In the genomic region with DNA sequence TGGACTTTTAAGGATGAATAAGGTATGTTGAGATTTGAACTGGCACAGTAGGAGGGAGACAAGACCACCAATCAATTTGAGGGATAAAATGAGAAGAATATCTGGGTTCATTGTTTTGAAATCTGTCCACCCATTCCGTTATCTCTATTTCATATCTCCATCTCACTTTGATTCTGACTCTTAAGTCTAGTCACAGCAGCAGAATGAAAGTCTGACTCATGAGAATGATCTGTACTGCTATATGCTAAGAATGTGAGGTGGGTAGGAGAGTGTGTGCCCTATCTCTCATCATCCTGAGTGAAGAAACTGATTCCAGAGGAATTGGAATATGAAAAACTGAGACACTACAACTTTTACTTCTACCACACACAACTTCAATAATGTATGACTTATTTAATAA, we compare ENCODE assay signal across 21 cellular contexts.
A peak's percentile ranks its signal among the peaks of the same experiment; 100 is the strongest.
DNase-seq lines count a peak whose midpoint lies in the region; ATAC-seq, FAIRE-seq and TF ChIP-seq lines count a peak whose summit lies in the region.
"Had no signal": no experiment of that assay in that cellular context is flagged by ENCODE, and none has a peak within 500 bp of the region (broad histone marks: within the 10 kb centered on the region; RNA-seq: fewer than 3 reads in every experiment).

No MANE protein-coding gene starts in this region.

- H3K9ac ChIP-seq in GM23248 (no peak overlapping the region), PC-3 (ENCODE audit: low read length) (no peak overlapping the region), endothelial cell of umbilical vein (replicated peaks; ENCODE audit: extremely low read depth, insufficient read depth, low read length) (no peak overlapping the region)

- ATAC-seq in PC-3 (peak; percentile 46), HG02571 (IDR thresholded peaks at IDR 0.05; ENCODE audit: unreplicated experiment) (no peak)
- ATAC-seq: activated naive CD8-positive, alpha-beta T cell treated with anti-CD3 and anti-CD28 coated beads, Interleukin-2, amount 50 U/mL, for 24 hours; heart right ventricle; mucosa of descending colon; sciatic nerve had no signal

- in situ Hi-C loops in GM23248 (cut with MboI), result no loop called here

- POLR2A ChIA-PET in PC-3 (lab: Charles Lee; ENCODE audit: unreplicated experiment) (no interaction called here), endothelial cell of umbilical vein (lab: Charles Lee) (no interaction called here)

- H3K27ac ChIP-seq in GM23248 (no peak overlapping the region), PC-3 (ENCODE audit: low read length) (peak overlapping the region; percentile 37; the same call in 1 of the 2 replicates), endothelial cell of umbilical vein (ENCODE audit: insufficient read depth, low read depth, low read length) (no peak overlapping the region)
- H3K27ac ChIP-seq: heart right ventricle, Peyer's patch, SK-N-MC had no signal

- no peaks in the 10 kb centered on the region for H4K20me1 ChIP-seq in GM23248 (ENCODE audit: insufficient read depth)
- H4K20me1 ChIP-seq in PC-3 (ENCODE audit: low read length), result no peaks in the 10 kb centered on the region
- H4K20me1 ChIP-seq in endothelial cell of umbilical vein (replicated peaks; ENCODE audit: control insufficient read depth, extremely low read depth, insufficient read depth, low read length), result no peaks in the 10 kb centered on the region

- H3K9me3 ChIP-seq in GM23248 (ENCODE audit: low read depth) (no peaks in the 10 kb centered on the region), PC-3 (ENCODE audit: low read length) (no peaks in the 10 kb centered on the region), endothelial cell of umbilical vein (replicated peaks; ENCODE audit: control insufficient read depth, insufficient read depth, low read length) (no peaks in the 10 kb centered on the region)
- H3K9me3 ChIP-seq: mucosa of descending colon, Peyer's patch had no signal

- H3K4me3 ChIP-seq in GM23248, result no peak overlapping the region
- no peak overlapping the region for H3K4me3 ChIP-seq in PC-3 (ENCODE audit: low read length)
- H3K4me3 ChIP-seq in endothelial cell of umbilical vein (replicated peaks in 1 of 3; ENCODE audit: insufficient read depth in 1 of 3, low read depth in 1 of 3, low read length in 3 of 3), result no peak overlapping the region
- H3K4me3 ChIP-seq: heart right ventricle, mucosa of descending colon, Peyer's patch, SK-N-MC had no signal

- no peaks in the 10 kb centered on the region for H3K36me3 ChIP-seq in GM23248 (ENCODE audit: low read depth)
- H3K36me3 ChIP-seq in PC-3 (ENCODE audit: low read depth, low read length), result no peaks in the 10 kb centered on the region
- H3K36me3 ChIP-seq in endothelial cell of umbilical vein (ENCODE audit: control insufficient read depth in 2 of 2, extremely low read depth in 1 of 2, insufficient read depth in 2 of 2, low read length in 2 of 2), result no peaks in the 10 kb centered on the region
- H3K36me3 ChIP-seq: heart right ventricle, Peyer's patch had no signal

- intact Hi-C loops in PC-3 (cut with micrococcal nuclease) (no loop called here), endothelial cell of umbilical vein (cut with micrococcal nuclease) (no loop called here)

- 41 to 49% methylated on average over 1 of the region's 1 CpG for WGBS in GM23248 (ENCODE audit: low coverage in 1 of 2, low lambda C conversion rate in 2 of 2, missing lambda C conversion rate in 2 of 2), 2 experiments

- H2AFZ ChIP-seq in GM23248 (no peak overlapping the region), PC-3 (ENCODE audit: low read length) (no peak overlapping the region), endothelial cell of umbilical vein (ENCODE audit: low read depth, low read length) (no peak overlapping the region)

- H3F3A ChIP-seq in GM23248 (ENCODE audit: insufficient read depth) (peaks cover 13% of the 10 kb centered on the region), PC-3 (ENCODE audit: low read length, unreplicated experiment) (no peaks in the 10 kb centered on the region)

- peak; percentile 57 for DNase-seq in GM23248
- peak; percentile 48 for DNase-seq in PC-3
- DNase-seq in endothelial cell of umbilical vein (ENCODE audit: low read depth, low spot score), result no peak
- peak; percentile 55 for DNase-seq in non-pigmented ciliary epithelial cell (ENCODE audit: low read depth)
- DNase-seq in NCI-H510A treated with DMSO at 0.1 percent for 48 hours (lab: John Stamatoyannopoulos, UW), result no peak
- no peak for DNase-seq in hypothalamus (lab: John Stamatoyannopoulos, UW)
- DNase-seq: activated CD4-positive, alpha-beta T cell treated with anti-CD3 and anti-CD28 coated beads, Interleukin-2, amount 50 U/mL, for 4 hours; activated effector memory CD4-positive, alpha-beta T cell treated with anti-CD3 and anti-CD28 coated beads, Interleukin-2, amount 50 U/mL, for 16 hours; activated naive CD8-positive, alpha-beta T cell treated with anti-CD3 and anti-CD28 coated beads, Interleukin-2, amount 50 U/mL, for 24 hours; GDM1; heart right ventricle; mucosa of descending colon; NCI-H1105; NCI-H2029 treated with DMSO at 0.1 percent for 48 hours; NCI-H446 treated with DMSO at 0.1 percent for 48 hours; nephron progenitor cell; Peyer's patch had no signal

- TF ChIP-seq CTCF in PC-3 (conservative IDR thresholded peaks at IDR 0.05; ENCODE audit: low read depth, low read length) (no peak), endothelial cell of umbilical vein (IDR thresholded peaks at IDR 0.05; ENCODE audit: extremely low read depth in 1 of 2, insufficient read depth in 1 of 2, low read depth in 1 of 2, low read length in 2 of 2) (no peak)

- H3K4me1 ChIP-seq in GM23248 (ENCODE audit: insufficient read depth) (peaks cover 25% of the 10 kb centered on the region), PC-3 (ENCODE audit: insufficient read depth, low read length) (peaks cover 16% of the 10 kb centered on the region), endothelial cell of umbilical vein (ENCODE audit: control insufficient read depth, extremely low read depth, insufficient read depth, low read length) (no peaks in the 10 kb centered on the region)
- H3K4me1 ChIP-seq: heart right ventricle, Peyer's patch had no signal

- H3K27me3 ChIP-seq in GM23248 (replicated peaks; ENCODE audit: insufficient read depth) (no peaks in the 10 kb centered on the region), PC-3 (ENCODE audit: low read length) (no peaks in the 10 kb centered on the region), endothelial cell of umbilical vein (ENCODE audit: control insufficient read depth in 2 of 2, insufficient read depth in 2 of 2, low read length in 2 of 2) (no peaks in the 10 kb centered on the region)
- H3K27me3 ChIP-seq: heart right ventricle, Peyer's patch had no signal

- peak overlapping the region; percentile 10 for H3K4me2 ChIP-seq in GM23248 (ENCODE audit: unreplicated experiment)
- H3K4me2 ChIP-seq in PC-3 (ENCODE audit: low read length), result no peak overlapping the region
- no peak overlapping the region for H3K4me2 ChIP-seq in endothelial cell of umbilical vein (ENCODE audit: insufficient read depth, low read length)

- dilution Hi-C loops in endothelial cell of umbilical vein (cut with MboI; ENCODE audit: extremely low pct_ligation_motif_present, low sequenced_read_pairs), result no loop called here

- no TSS peak for BruUV-seq in PC-3 (replicated peaks; lab: Mats Ljungman, UMichigan)
- no TSS peak for BruUV-seq in endothelial cell of umbilical vein (replicated peaks; lab: Mats Ljungman, UMichigan)

- no peaks in the 10 kb centered on the region for H3K9me1 ChIP-seq in endothelial cell of umbilical vein (replicated peaks; ENCODE audit: control insufficient read depth, extremely low read depth, insufficient read depth, low read length)

- CTCF ChIA-PET in PC-3 (lab: Charles Lee) (no interaction called here), endothelial cell of umbilical vein (lab: Charles Lee) (no interaction called here)

- no peaks in the 10 kb centered on the region for H3K9me2 ChIP-seq in GM23248 (ENCODE audit: insufficient read depth)
- H3K9me2 ChIP-seq in PC-3 (replicated peaks; ENCODE audit: low read length), result no peaks in the 10 kb centered on the region

- FAIRE-seq in endothelial cell of umbilical vein (lab: Jason Lieb, UNC), result no peak
- FAIRE-seq: endometrium had no signal

- H3K79me2 ChIP-seq in GM23248 (ENCODE audit: insufficient read depth), result no peaks in the 10 kb centered on the region
- H3K79me2 ChIP-seq in PC-3 (ENCODE audit: low read length), result no peaks in the 10 kb centered on the region
- H3K79me2 ChIP-seq in endothelial cell of umbilical vein (ENCODE audit: control insufficient read depth, insufficient read depth, low read length), result no peaks in the 10 kb centered on the region

- no peak for TF ChIP-seq POLR2A in endothelial cell of umbilical vein (IDR thresholded peaks at IDR 0.05; ENCODE audit: low read depth, low read length)

TF ChIP-seq in endothelial cell of umbilical vein, 7 proteins besides CTCF, POLR2A, EP300 and RAD21:
- no peak for TF ChIP-seq MYC (IDR thresholded peaks at IDR 0.05; ENCODE audit: low read depth, low read length)
- TF ChIP-seq GATA2 (IDR thresholded peaks at IDR 0.05; ENCODE audit: insufficient read depth, insufficient read length, low read depth, low read length), result peak; percentile 85
- TF ChIP-seq, protein P1, sequence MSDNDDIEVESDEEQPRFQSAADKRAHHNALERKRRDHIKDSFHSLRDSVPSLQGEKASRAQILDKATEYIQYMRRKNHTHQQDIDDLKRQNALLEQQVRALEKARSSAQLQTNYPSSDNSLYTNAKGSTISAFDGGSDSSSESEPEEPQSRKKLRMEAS (IDR thresholded peaks at IDR 0.05; ENCODE audit: insufficient read depth, insufficient read length), result no peak
- peak; percentile 35 for TF ChIP-seq FOS (IDR thresholded peaks at IDR 0.05; ENCODE audit: borderline replicate concordance, insufficient read depth, low read length)
- TF ChIP-seq JUN (IDR thresholded peaks at IDR 0.05; ENCODE audit: borderline replicate concordance, insufficient read depth, insufficient read length, low read depth), result no peak
- TF ChIP-seq EZH2 (IDR thresholded peaks at IDR 0.05; ENCODE audit: borderline replicate concordance, low read depth, low read length, severe bottlenecking), result no peak
- no peak for TF ChIP-seq POLR2AphosphoS5 (IDR thresholded peaks at IDR 0.05; ENCODE audit: insufficient read depth, low read depth, low read length)

Comparison
In these comparisons a context has a peak if more than half of its experiments do, and no peak if none do; other contexts are left out.
1. DNase-seq: peak in GM23248 (single experiment), PC-3 (single experiment) and non-pigmented ciliary epithelial cell (single experiment); none in endothelial cell of umbilical vein (single experiment), NCI-H510A treated with DMSO at 0.1 percent for 48 hours (single experiment) and hypothalamus (0 of 51).